In genomic region chr18:36662000-36662399, GRCh38 we compare ENCODE assay signal across 10 cellular contexts.
DNase-seq lines count a peak whose midpoint lies in the region; ATAC-seq and TF ChIP-seq lines count a peak whose summit lies in the region.
"Had no signal": no experiment of that assay in that cellular context is flagged by ENCODE, and none has a peak within 500 bp of the region (broad histone marks: within the 10 kb centered on the region; RNA-seq: fewer than 3 reads in every experiment).

No MANE protein-coding gene starts in this region.

- 0 out of 2 replicates have a peak, but pooled peaks have one; percentile 13 for TF ChIP-seq CTCF in C4-2B (conservative IDR thresholded peaks at IDR 0.05)

- H3K27ac ChIP-seq in C4-2B = no peak overlapping the region

- ATAC-seq in GM18907 (IDR thresholded peaks at IDR 0.05; ENCODE audit: unreplicated experiment) = peak; percentile 66
- ATAC-seq in GM21367 (IDR thresholded peaks at IDR 0.05; ENCODE audit: unreplicated experiment) = no peak
- ATAC-seq: activated CD8-positive, alpha-beta T cell treated with anti-CD3 and anti-CD28 coated beads, Interleukin-2, amount 10 ng/mL, durations not matched to agents 7 days and 5 days had no signal

- DNase-seq in SK-MEL-5 (ENCODE audit: low read depth, low spot score) = peak; percentile 50
- peak; percentile 60 for DNase-seq in islet precursor cell
- DNase-seq in activated effector memory CD4-positive, alpha-beta T cell treated with Interleukin-2 at 50 U/mL for 16 hours = no peak
- no peak for DNase-seq in anterior cingulate cortex (lab: John Stamatoyannopoulos, UW)
- DNase-seq in activated T-cell treated with anti-CD3 and anti-CD28 coated beads for 4 hours = no peak
- DNase-seq: activated CD8-positive, alpha-beta T cell treated with anti-CD3 and anti-CD28 coated beads, Interleukin-2, amount 10 ng/mL, durations not matched to agents 7 days and 5 days; kidney had no signal

- in situ Hi-C loops in SK-MEL-5 (cut with HindIII; ENCODE audit: low pct_unique_long_range_greater_than_20kb, low sequenced_read_pairs) = no loop called here

Comparison
In these comparisons a context has a peak if more than half of its experiments do, and no peak if none do; other contexts are left out.
1. DNase-seq: peak in SK-MEL-5 (single experiment) and islet precursor cell (single experiment); none in activated effector memory CD4-positive, alpha-beta T cell treated with Interleukin-2 at 50 U/mL for 16 hours (single experiment), anterior cingulate cortex (0 of 58) and activated T-cell treated with anti-CD3 and anti-CD28 coated beads for 4 hours (single experiment).